In the genomic region with DNA sequence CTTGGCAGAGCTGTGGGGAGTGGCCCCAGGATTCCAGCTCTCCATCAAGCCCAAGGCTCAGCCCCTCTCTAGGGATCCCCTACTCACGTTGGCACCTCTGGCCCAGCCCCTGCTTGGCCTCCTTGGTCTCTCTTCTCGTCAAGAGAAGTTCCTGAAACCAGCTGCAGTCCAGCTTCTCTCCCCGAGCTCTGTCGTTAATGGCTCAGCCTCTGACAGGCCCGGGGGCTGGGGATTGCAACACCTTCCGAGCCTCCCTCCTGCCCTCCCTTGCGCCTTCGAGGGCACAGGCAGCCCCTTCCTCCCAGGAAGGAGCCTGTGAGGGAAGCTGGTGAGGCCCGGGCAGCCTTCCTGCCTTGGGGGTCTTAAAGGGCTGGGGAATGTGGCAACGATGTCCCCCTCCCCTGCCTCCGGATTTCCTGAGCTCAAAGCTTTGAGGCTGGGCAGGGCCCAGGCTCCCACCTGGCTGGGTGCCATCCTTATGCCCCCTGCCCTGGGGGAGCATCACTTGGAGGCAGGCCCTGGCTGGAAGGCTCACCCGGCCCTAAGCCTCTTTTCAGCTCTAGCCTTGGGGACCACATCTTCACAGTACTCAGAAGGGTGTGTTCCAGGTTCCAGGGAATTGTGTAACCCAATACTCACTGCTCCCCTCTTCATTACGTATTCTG, we compare ENCODE assay signal across 13 cellular contexts. TPM values are rescaled to one million over a fixed set of nuclear protein-coding genes. Genes with fewer than 3 reads are reported as not detected.
DNase-seq lines count a peak whose midpoint lies in the region; ATAC-seq and TF ChIP-seq lines count a peak whose summit lies in the region.
"Had no signal": no experiment of that assay in that cellular context is flagged by ENCODE, and none has a peak within 500 bp of the region (broad histone marks: within the 10 kb centered on the region; RNA-seq: fewer than 3 reads in every experiment).

TSS of gene CSF3R (minus strand) at position 190 of the 665 bp plus-strand sequence. CDS start 3,417 bp downstream, outside the sequence.

- peak within 1 kb of the TSS; percentile 49 for H3K4me3 Mint-ChIP-seq in Caco-2 (ENCODE audit: unreplicated experiment)

- peaks cover 23% of the 10 kb centered on the region for H3K4me1 ChIP-seq in Caco-2
- peaks cover 84 to 93% of the 10 kb centered on the region in 2 experiments for H3K4me1 ChIP-seq in neutrophil (ENCODE audit: control insufficient read depth in 1 of 2, insufficient read depth in 1 of 2, low read depth in 1 of 2, low read length in 1 of 2)

- H3K4me1 Mint-ChIP-seq in Caco-2 (ENCODE audit: low read depth, unreplicated experiment): peaks cover 10% of the 10 kb centered on the region

- H3K27ac Mint-ChIP-seq in Caco-2 (ENCODE audit: unreplicated experiment): peak within 1 kb of the TSS; percentile 67

- no peak for TF ChIP-seq POLR2A in GM18505 (IDR thresholded peaks at IDR 0.05; ENCODE audit: borderline replicate concordance, extremely low read depth, insufficient read depth, insufficient read length)

- DNase-seq in Caco-2: no peak
- peak; percentile 61 for DNase-seq in NOMO-1 treated with dmso at 0.1 percent for 144 hours (lab: John Stamatoyannopoulos, UW; ENCODE audit: unreplicated experiment)
- DNase-seq in Right ventricle myocardium superior: peak; percentile 63
- no peak for DNase-seq in NCI-H1930 (lab: John Stamatoyannopoulos, UW)
- DNase-seq: activated CD8-positive, alpha-beta memory T cell treated with anti-CD3 and anti-CD28 coated beads, Interleukin-2, amount 50 U/mL, for 48 hours; left colon; MM.1S; RPMI8226 had no signal

- H3K36me3 ChIP-seq in Caco-2 (ENCODE audit: control insufficient read depth, insufficient read depth, low read length): no peaks in the 10 kb centered on the region
- peaks cover 38% of the 10 kb centered on the region for H3K36me3 ChIP-seq in neutrophil

- H3K9me3 Mint-ChIP-seq in Caco-2 (ENCODE audit: unreplicated experiment): no peaks in the 10 kb centered on the region

- no TSS peak for BruUV-seq in Caco-2 (replicated peaks; lab: Mats Ljungman, UMichigan)

- H3K27me3 ChIP-seq in Caco-2 (replicated peaks; ENCODE audit: control insufficient read depth, insufficient read depth, low read length): no peaks in the 10 kb centered on the region
- H3K27me3 ChIP-seq in neutrophil: no peaks in the 10 kb centered on the region

- CTCF ChIA-PET in Caco-2 (lab: Charles Lee): interaction anchor here (0.6 to 0.8 kb wide), 3 partner anchors 13 to 397 kb away, joined by 3 read pairs; partner anchors contain the start of gene OSCP1

- no peaks in the 10 kb centered on the region for H3K27me3 Mint-ChIP-seq in Caco-2 (ENCODE audit: insufficient read depth, unreplicated experiment)

- H3K4me3 ChIP-seq in Caco-2 (ENCODE audit: low read depth, low read length) (no peak within 1 kb of the TSS), neutrophil (ENCODE audit: low read depth in 1 of 2, low read length in 1 of 2) (peak within 1 kb of the TSS; percentile 88 to 100)

- POLR2A ChIA-PET in Caco-2 (lab: Charles Lee): no interaction called here

- TF ChIP-seq CTCF in Caco-2 (IDR thresholded peaks at IDR 0.05; ENCODE audit: insufficient read depth in 1 of 2, low read depth in 1 of 2, low read length in 1 of 2, severe bottlenecking in 1 of 2, unreplicated experiment in 1 of 2): no peak
- no peak for TF ChIP-seq CTCF in neutrophil (IDR thresholded peaks at IDR 0.05)

- ATAC-seq in Right ventricle myocardium superior (ENCODE audit: poor library complexity) (peak; percentile 30), GM18505 (IDR thresholded peaks at IDR 0.05; ENCODE audit: unreplicated experiment) (no peak), HG02763 (IDR thresholded peaks at IDR 0.05; ENCODE audit: unreplicated experiment) (no peak), GM18519 (IDR thresholded peaks at IDR 0.05; ENCODE audit: low FRiP score, unreplicated experiment) (no peak)
- ATAC-seq: left colon had no signal

- H3K9me3 ChIP-seq in Caco-2 (no peaks in the 10 kb centered on the region), neutrophil (no peaks in the 10 kb centered on the region)

- intact Hi-C loops in Caco-2 (cut with micrococcal nuclease; ENCODE audit: unreplicated experiment) (no loop called here), Right ventricle myocardium superior (cut with DNase I) (no loop called here)

- peaks cover 6% of the 10 kb centered on the region for H3K36me3 Mint-ChIP-seq in Caco-2 (ENCODE audit: insufficient read depth, unreplicated experiment)

- peak within 1 kb of the TSS; percentile 92 for H3K27ac ChIP-seq in neutrophil

RNA-seq across cellular contexts. Expression of gene CSF3R, which starts in this region (rescaled TPM):
- total RNA-seq in Caco-2 (2022) (1.3 and 1.4 TPM in 2 replicates), Right ventricle myocardium superior (3.3 TPM)
- total RNA-seq: Daoy had no signal

Comparison
In these comparisons a context has a peak if more than half of its experiments do, and no peak if none do; other contexts are left out.
1. DNase-seq: peak in NOMO-1 treated with dmso at 0.1 percent for 144 hours (single experiment) and Right ventricle myocardium superior (single experiment); none in Caco-2 (0 of 2) and NCI-H1930 (0 of 2).